ENCODE assay signal across 9 cellular contexts in the genomic region with DNA sequence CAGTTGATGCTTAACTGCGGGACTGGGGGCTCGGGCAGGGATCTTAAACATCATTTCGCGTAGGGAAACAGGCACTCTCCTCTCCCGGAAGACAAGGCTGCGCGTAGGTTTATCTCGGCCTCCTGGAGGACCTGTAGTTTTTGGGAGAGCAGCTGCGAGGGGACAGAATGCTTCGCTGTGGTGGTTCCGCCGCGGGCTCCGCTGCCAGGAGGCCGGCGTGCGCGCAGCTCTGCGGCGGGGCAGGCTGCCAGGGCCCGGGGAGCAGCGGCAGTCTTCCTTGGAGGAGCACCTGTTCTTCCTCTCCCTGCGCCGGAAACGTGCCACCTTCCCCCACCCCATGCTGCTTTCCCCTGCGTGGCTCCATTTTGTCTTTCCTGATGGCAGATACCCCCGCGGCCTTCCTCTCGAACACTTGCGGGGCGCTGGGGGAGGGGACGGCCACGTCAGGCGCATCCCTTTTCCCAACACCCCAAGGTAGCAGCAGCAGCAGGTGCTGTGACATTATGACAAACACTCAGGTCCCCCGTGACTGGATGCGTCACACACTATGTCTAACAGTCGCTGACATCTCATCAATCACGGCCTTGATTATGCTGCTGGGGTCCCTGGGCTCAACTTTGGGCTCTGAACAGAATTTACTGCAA.
A peak's percentile ranks its signal among the peaks of the same experiment; 100 is the strongest.
DNase-seq lines count a peak whose midpoint lies in the region; ATAC-seq and TF ChIP-seq lines count a peak whose summit lies in the region.
"Had no signal": no experiment of that assay in that cellular context is flagged by ENCODE, and none has a peak within 500 bp of the region (broad histone marks: within the 10 kb centered on the region; RNA-seq: fewer than 3 reads in every experiment).

No MANE protein-coding gene starts in this region.

- in situ Hi-C loops in GM23248 (cut with MboI) = no loop called here
- in situ Hi-C loops in gastrocnemius medialis (cut with MboI; ENCODE audit: low sequenced_read_pairs in 4 of 4) = loop anchor here in 1 of 4 donors (25.0 kb wide), 1 partner anchor 1400 kb away; no protein-coding TSS in a partner anchor

- H3K27ac Mint-ChIP-seq in naive thymus-derived CD4-positive, alpha-beta T cell = no peak overlapping the region

- CTCF ChIA-PET in naive thymus-derived CD4-positive, alpha-beta T cell (lab: Charles Lee) = no interaction called here

- intact Hi-C loops in gastrocnemius medialis (cut with DNase I; ENCODE audit: low total_unique reads) (no loop called here), lower leg skin (cut with DNase I; ENCODE audit: low total_unique reads) (no loop called here)
- intact Hi-C loops in naive thymus-derived CD4-positive, alpha-beta T cell (cut with micrococcal nuclease) = no loop called here

- WGBS in GM23248 (ENCODE audit: low coverage in 1 of 2, low lambda C conversion rate in 2 of 2, missing lambda C conversion rate in 2 of 2), 2 experiments = 12 to 16% methylated on average over 37 to 38 of the region's 38 CpGs
- WGBS in lower leg skin, 2 donors = 8 to 9% methylated on average over 27 to 38 of the region's 38 CpGs

- no peaks in the 10 kb centered on the region for H3K79me2 ChIP-seq in GM23248 (ENCODE audit: insufficient read depth)

- POLR2A ChIA-PET in naive thymus-derived CD4-positive, alpha-beta T cell (lab: Charles Lee) = no interaction called here

- peak overlapping the region; percentile 66 for H2AFZ ChIP-seq in GM23248

- H3F3A ChIP-seq in GM23248 (ENCODE audit: insufficient read depth) = no peaks in the 10 kb centered on the region

- H4K20me1 ChIP-seq in GM23248 (ENCODE audit: insufficient read depth) = no peaks in the 10 kb centered on the region

- H3K9ac ChIP-seq in GM23248 (no peak overlapping the region), iPS-15b (ENCODE audit: low read depth, low read length) (no peak overlapping the region)

- H3K27me3 ChIP-seq in GM23248 (replicated peaks; ENCODE audit: insufficient read depth) = peaks cover 14% of the 10 kb centered on the region; the same call in 1 of the 2 replicates
- H3K27me3 ChIP-seq in iPS-15b (ENCODE audit: control insufficient read depth, insufficient read depth, low read length) = peaks cover 36% of the 10 kb centered on the region
- peaks cover 0 to 3% (median 0%) of the 10 kb centered on the region in 3 donors for H3K27me3 ChIP-seq in gastrocnemius medialis
- no peaks in the 10 kb centered on the region for H3K27me3 ChIP-seq in naive thymus-derived CD4-positive, alpha-beta T cell (ENCODE audit: control insufficient read depth in 2 of 2, insufficient read depth in 2 of 2, low read length in 2 of 2)

- H3K36me3 ChIP-seq in GM23248 (ENCODE audit: low read depth) (no peaks in the 10 kb centered on the region), iPS-15b (ENCODE audit: control insufficient read depth, insufficient read depth, low read length) (no peaks in the 10 kb centered on the region), gastrocnemius medialis (no peaks in the 10 kb centered on the region)
- H3K36me3 ChIP-seq in naive thymus-derived CD4-positive, alpha-beta T cell (ENCODE audit: control insufficient read depth in 2 of 3, insufficient read depth in 3 of 3, low read length in 3 of 3) = no peaks in the 10 kb centered on the region

- peak overlapping the region; percentile 46 for H3K4me2 ChIP-seq in GM23248 (ENCODE audit: unreplicated experiment)

- no peak for TF ChIP-seq CTCF in gastrocnemius medialis (IDR thresholded peaks at IDR 0.05 in 4 of 5, conservative IDR thresholded peaks at IDR 0.05 in 1 of 5)
- no peak for TF ChIP-seq CTCF in lower leg skin (IDR thresholded peaks at IDR 0.05)

- peaks cover 0 to 4% (median 0%) of the 10 kb centered on the region in 5 donors for H3K36me3 Mint-ChIP-seq in naive thymus-derived CD4-positive, alpha-beta T cell

- peaks cover 13 to 36% (median 15%) of the 10 kb centered on the region in 5 donors for H3K27me3 Mint-ChIP-seq in naive thymus-derived CD4-positive, alpha-beta T cell

- H3K9me3 ChIP-seq in GM23248 (ENCODE audit: low read depth) (no peaks in the 10 kb centered on the region), iPS-15b (ENCODE audit: control insufficient read depth, insufficient read depth, low read length) (no peaks in the 10 kb centered on the region), gastrocnemius medialis (no peaks in the 10 kb centered on the region)
- H3K9me3 ChIP-seq in naive thymus-derived CD4-positive, alpha-beta T cell (ENCODE audit: control insufficient read depth in 2 of 3, low read length in 3 of 3) = no peaks in the 10 kb centered on the region

- TF ChIP-seq POLR2A in gastrocnemius medialis (IDR thresholded peaks at IDR 0.05) (no peak), lower leg skin (IDR thresholded peaks at IDR 0.05) (no peak)

- peak overlapping the region in 1 of 10 donors; percentile 12 for H3K4me3 Mint-ChIP-seq in naive thymus-derived CD4-positive, alpha-beta T cell

- peaks cover 0 to 14% (median 4%) of the 10 kb centered on the region in 11 donors for H3K9me3 Mint-ChIP-seq in naive thymus-derived CD4-positive, alpha-beta T cell

- no peaks in the 10 kb centered on the region for H3K9me2 ChIP-seq in GM23248 (ENCODE audit: insufficient read depth)

- DNase-seq in GM23248 = peak; percentile 27
- peak in 41 of 58 donors; percentile 9 to 74 (median 33) for DNase-seq in anterior cingulate cortex (lab: John Stamatoyannopoulos, UW)
- DNase-seq in gastrocnemius medialis = no peak
- no peak for DNase-seq in GDM1 (lab: John Stamatoyannopoulos, UW)
- DNase-seq in NCI-H345 (lab: John Stamatoyannopoulos, UW) = no peak
- DNase-seq in lower leg skin (ENCODE audit: low spot score in 2 of 2) = no peak
- no peak for DNase-seq in naive thymus-derived CD4-positive, alpha-beta T cell

- ATAC-seq in gastrocnemius medialis = no peak
- ATAC-seq in naive thymus-derived CD4-positive, alpha-beta T cell = no peak
- ATAC-seq: esophagus mucosa had no signal

- H3K4me1 ChIP-seq in GM23248 (ENCODE audit: insufficient read depth) = no peaks in the 10 kb centered on the region
- H3K4me1 ChIP-seq in iPS-15b (ENCODE audit: control insufficient read depth, insufficient read depth, low read length) = no peaks in the 10 kb centered on the region
- H3K4me1 ChIP-seq in gastrocnemius medialis = no peaks in the 10 kb centered on the region
- H3K4me1 ChIP-seq in naive thymus-derived CD4-positive, alpha-beta T cell (ENCODE audit: control insufficient read depth in 2 of 2, insufficient read depth in 2 of 2, low read length in 2 of 2) = no peaks in the 10 kb centered on the region

- peaks cover 0 to 4% (median 0%) of the 10 kb centered on the region in 7 donors for H3K4me1 Mint-ChIP-seq in naive thymus-derived CD4-positive, alpha-beta T cell

- H3K4me3 ChIP-seq in GM23248 (peak overlapping the region; percentile 53), iPS-15b (ENCODE audit: low read depth, low read length) (peak overlapping the region; percentile 44), gastrocnemius medialis (peak overlapping the region; percentile 31 to 49 (median 42)), lower leg skin (ENCODE audit: low read depth, poor library complexity, severe bottlenecking) (no peak overlapping the region)
- H3K4me3 ChIP-seq in naive thymus-derived CD4-positive, alpha-beta T cell (ENCODE audit: low read length) = no peak overlapping the region

- H3K27ac ChIP-seq in GM23248 (no peak overlapping the region), gastrocnemius medialis (no peak overlapping the region)
- H3K27ac ChIP-seq in naive thymus-derived CD4-positive, alpha-beta T cell (ENCODE audit: low read depth, low read length) = no peak overlapping the region

Comparison
In these comparisons a context has a peak if more than half of its experiments do, and no peak if none do; other contexts are left out.
1. DNase-seq: peak in GM23248 (single experiment) and anterior cingulate cortex (41 of 58); none in gastrocnemius medialis (0 of 2), GDM1 (single experiment), NCI-H345 (single experiment), lower leg skin (0 of 2) and naive thymus-derived CD4-positive, alpha-beta T cell (0 of 9).
2. H3K4me3 ChIP-seq: peak in GM23248 (single experiment), iPS-15b (single experiment) and gastrocnemius medialis (4 of 4); none in lower leg skin (single experiment) and naive thymus-derived CD4-positive, alpha-beta T cell (single experiment).